Comparison of ENCODE assay signal across 9 cellular contexts in the genomic region with DNA sequence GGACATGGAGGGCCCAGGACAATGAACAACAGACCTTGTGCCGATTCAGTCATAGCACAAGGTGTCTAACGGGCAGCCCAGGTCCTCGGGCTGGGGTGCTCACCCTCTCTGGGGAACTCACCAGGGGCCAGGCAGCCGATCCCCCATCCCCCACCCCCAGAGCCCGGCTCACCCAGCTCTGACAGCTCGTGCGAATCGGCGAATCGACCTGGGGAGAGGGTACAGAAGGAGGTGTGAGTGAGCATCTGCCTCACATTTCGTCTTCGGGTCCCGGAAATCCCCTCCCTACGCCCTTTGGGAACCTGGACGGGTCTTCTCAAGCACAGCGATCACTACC. TPM values are rescaled to one million over a fixed set of nuclear protein-coding genes. Genes with fewer than 3 reads are reported as not detected.
DNase-seq lines count a peak whose midpoint lies in the region; ATAC-seq and TF ChIP-seq lines count a peak whose summit lies in the region.
"Had no signal": no experiment of that assay in that cellular context is flagged by ENCODE, and none has a peak within 500 bp of the region (broad histone marks: within the 10 kb centered on the region; RNA-seq: fewer than 3 reads in every experiment).

No MANE protein-coding gene starts in this region.

- H3K9me3 ChIP-seq in HCT116 (ENCODE audit: control insufficient read depth in 1 of 2, insufficient read depth in 1 of 2, low read depth in 1 of 2, low read length in 2 of 2) (no peaks in the 10 kb centered on the region), transverse colon (no peaks in the 10 kb centered on the region)

- peaks cover 17 to 28% of the 10 kb centered on the region in 2 experiments for H3K4me1 ChIP-seq in HCT116 (ENCODE audit: control insufficient read depth in 1 of 2, insufficient read depth in 2 of 2, low read length in 2 of 2)
- H3K4me1 ChIP-seq in transverse colon = peaks cover 17 to 28% (median 19%) of the 10 kb centered on the region in 4 donors

- H3K36me3 ChIP-seq in HCT116 (ENCODE audit: control insufficient read depth in 1 of 2, insufficient read depth in 2 of 2, low read length in 2 of 2) (peaks cover 0 to 3% of the 10 kb centered on the region in 2 experiments; a peak in 2 of 4 replicates), transverse colon (peaks cover 0 to 27% (median 9%) of the 10 kb centered on the region in 4 donors)

- ATAC-seq in HCT116 (no peak), GM18870 (IDR thresholded peaks at IDR 0.05; ENCODE audit: unreplicated experiment) (no peak)
- ATAC-seq in activated naive CD8-positive, alpha-beta T cell treated with anti-CD3 and anti-CD28 coated beads, Interleukin-2, amount 50 U/mL, for 24 hours = no peak

- H3K36me3 Mint-ChIP-seq in activated naive CD8-positive, alpha-beta T cell treated with anti-CD3 and anti-CD28 coated beads, Interleukin-2, amount 50 U/mL, for 24 hours (ENCODE audit: low read depth) = peaks cover 7% of the 10 kb centered on the region

- peak overlapping the region; percentile 93 for H3K4me2 ChIP-seq in HCT116 (ENCODE audit: low read length)

- H3K27me3 ChIP-seq in HCT116 (ENCODE audit: insufficient read depth, low read length) (no peaks in the 10 kb centered on the region), transverse colon (peaks cover 13% of the 10 kb centered on the region)

- WGBS in transverse colon (ENCODE audit: low coverage in 1 of 2), 2 donors = 3% methylated on average over 15 of the region's 16 CpGs; no CpG with 5 or more reads in 1 of the 2 donors

- H3K9ac ChIP-seq in HCT116 (ENCODE audit: low read length) = peak overlapping the region; percentile 80

- RAD21 ChIA-PET in HCT116 (lab: Charles Lee; ENCODE audit: low non-redundant PET in 1 of 2, low total read pairs in 2 of 2, uncharacterized antibody in 2 of 2, unreplicated experiment in 2 of 2) = interaction anchor here in 1 of 2 experiments (0.6 kb wide), 1 partner anchor 10 kb away, joined by 5 read pairs; no protein-coding TSS in a partner anchor

- H4K20me1 ChIP-seq in HCT116 (ENCODE audit: insufficient read depth) = no peaks in the 10 kb centered on the region

- H2AFZ ChIP-seq in HCT116 (ENCODE audit: low read depth, low read length, poor library complexity, severe bottlenecking) = no peak overlapping the region

- peak overlapping the region; percentile 95 for H3K27ac Mint-ChIP-seq in activated naive CD8-positive, alpha-beta T cell treated with anti-CD3 and anti-CD28 coated beads, Interleukin-2, amount 50 U/mL, for 24 hours

- in situ Hi-C loops in ACHN (cut with HindIII; ENCODE audit: low pct_ligation_motif_present, low pct_unique_long_range_greater_than_20kb, low sequenced_read_pairs) (no loop called here), transverse colon (cut with MboI; ENCODE audit: low pct_ligation_motif_present in 1 of 4, low pct_unique_long_range_greater_than_20kb in 1 of 4, low sequenced_read_pairs in 3 of 4) (loop anchor here in 1 of 4 donors (10.0 kb wide), 1 partner anchor 62 kb away; no protein-coding TSS in a partner anchor)

- peaks cover 4% of the 10 kb centered on the region for H3K27me3 Mint-ChIP-seq in activated naive CD8-positive, alpha-beta T cell treated with anti-CD3 and anti-CD28 coated beads, Interleukin-2, amount 50 U/mL, for 24 hours

- intact Hi-C loops in HCT116 (cut with micrococcal nuclease) = no loop called here
- intact Hi-C loops in transverse colon (cut with DNase I; ENCODE audit: low total_unique reads) = no loop called here

- peaks cover 13% of the 10 kb centered on the region for H3K79me2 ChIP-seq in HCT116 (ENCODE audit: insufficient read depth, low read length)

- no peak for TF ChIP-seq RAD21 in HCT116 (IDR thresholded peaks at IDR 0.05; ENCODE audit: low read depth)

- no TSS peak for BruUV-seq in HCT116 (replicated peaks; lab: Mats Ljungman, UMichigan)

- no peak for TF ChIP-seq POLR2A in HCT116 (IDR thresholded peaks at IDR 0.05; ENCODE audit: borderline replicate concordance, extremely low read depth, insufficient read depth, insufficient read length)
- no peak for TF ChIP-seq POLR2A in transverse colon (IDR thresholded peaks at IDR 0.05)

- H3K4me3 Mint-ChIP-seq in activated naive CD8-positive, alpha-beta T cell treated with anti-CD3 and anti-CD28 coated beads, Interleukin-2, amount 50 U/mL, for 24 hours = peak overlapping the region; percentile 94

- DNase-seq in ACHN = peak; percentile 8
- DNase-seq in HCT116 (ENCODE audit: low read depth, low spot score) = no peak
- peak; percentile 26 for DNase-seq in activated naive CD8-positive, alpha-beta T cell treated with anti-CD3 and anti-CD28 coated beads, Interleukin-2, amount 50 U/mL, for 24 hours
- peak; percentile 38 for DNase-seq in left kidney (ENCODE audit: low read depth, low spot score)
- peak; percentile 31 for DNase-seq in transverse colon
- DNase-seq in epidermal melanocyte (ENCODE audit: insufficient read length, low spot score) = no peak
- no peak for DNase-seq in NCI-H82 treated with DMSO at 0.1 percent for 48 hours (lab: John Stamatoyannopoulos, UW; ENCODE audit: unreplicated experiment)

- no peak for TF ChIP-seq EP300 in transverse colon (IDR thresholded peaks at IDR 0.05; ENCODE audit: low read depth)

- no peaks in the 10 kb centered on the region for H3K9me3 Mint-ChIP-seq in activated naive CD8-positive, alpha-beta T cell treated with anti-CD3 and anti-CD28 coated beads, Interleukin-2, amount 50 U/mL, for 24 hours

- peak overlapping the region; percentile 85 for H3K27ac ChIP-seq in HCT116 (ENCODE audit: low read depth, low read length)
- peak overlapping the region; percentile 88 to 97 (median 92) for H3K27ac ChIP-seq in transverse colon

- H3K4me3 ChIP-seq in HCT116 (replicated peaks in 1 of 2; ENCODE audit: low read depth in 1 of 2, low read length in 2 of 2) = peak overlapping the region; percentile 84 to 95
- H3K4me3 ChIP-seq in transverse colon = peak overlapping the region; percentile 46 to 93 (median 84)

- no peaks in the 10 kb centered on the region for H3K9me2 ChIP-seq in HCT116 (ENCODE audit: insufficient read depth)

- TF ChIP-seq CTCF in HCT116 (IDR thresholded peaks at IDR 0.05 in 2 of 3, conservative IDR thresholded peaks at IDR 0.05 in 1 of 3; ENCODE audit: borderline replicate concordance in 1 of 3, insufficient read depth in 1 of 3, low read depth in 2 of 3, low read length in 2 of 3) (no peak), transverse colon (IDR thresholded peaks at IDR 0.05) (no peak)

- CTCF ChIA-PET in HCT116 (lab: Charles Lee) = interaction anchor here (0.7 to 1.4 kb wide), 2 partner anchors 19 to 48 kb away, joined by 3 to 7 read pairs; no protein-coding TSS in a partner anchor

- H3K4me1 Mint-ChIP-seq in activated naive CD8-positive, alpha-beta T cell treated with anti-CD3 and anti-CD28 coated beads, Interleukin-2, amount 50 U/mL, for 24 hours = peaks cover 34% of the 10 kb centered on the region

- POLR2A ChIA-PET in HCT116 (lab: Charles Lee) = interaction anchor here (0.9 kb wide), 1 partner anchor 66 kb away, joined by 3 read pairs; no protein-coding TSS in a partner anchor

TF ChIP-seq in HCT116, 20 proteins besides CTCF, POLR2A, EP300 and RAD21:
- TF ChIP-seq, protein P1, sequence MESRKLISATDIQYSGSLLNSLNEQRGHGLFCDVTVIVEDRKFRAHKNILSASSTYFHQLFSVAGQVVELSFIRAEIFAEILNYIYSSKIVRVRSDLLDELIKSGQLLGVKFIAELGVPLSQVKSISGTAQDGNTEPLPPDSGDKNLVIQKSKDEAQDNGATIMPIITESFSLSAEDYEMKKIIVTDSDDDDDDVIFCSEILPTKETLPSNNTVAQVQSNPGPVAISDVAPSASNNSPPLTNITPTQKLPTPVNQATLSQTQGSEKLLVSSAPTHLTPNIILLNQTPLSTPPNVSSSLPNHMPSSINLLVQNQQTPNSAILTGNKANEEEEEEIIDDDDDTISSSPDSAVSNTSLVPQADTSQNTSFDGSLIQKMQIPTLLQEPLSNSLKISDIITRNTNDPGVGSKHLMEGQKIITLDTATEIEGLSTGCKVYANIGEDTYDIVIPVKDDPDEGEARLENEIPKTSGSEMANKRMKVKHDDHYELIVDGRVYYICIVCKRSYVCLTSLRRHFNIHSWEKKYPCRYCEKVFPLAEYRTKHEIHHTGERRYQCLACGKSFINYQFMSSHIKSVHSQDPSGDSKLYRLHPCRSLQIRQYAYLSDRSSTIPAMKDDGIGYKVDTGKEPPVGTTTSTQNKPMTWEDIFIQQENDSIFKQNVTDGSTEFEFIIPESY (IDR thresholded peaks at IDR 0.05; ENCODE audit: extremely low read depth, insufficient replicate concordance, low read length) = no peak
- TF ChIP-seq EZH2phosphoT487 (IDR thresholded peaks at IDR 0.05; ENCODE audit: borderline replicate concordance) = no peak
- no peak for TF ChIP-seq CBX3 (IDR thresholded peaks at IDR 0.05; ENCODE audit: low read depth)
- no peak for TF ChIP-seq CEBPB (IDR thresholded peaks at IDR 0.05; ENCODE audit: low read depth)
- TF ChIP-seq FOSL1 (IDR thresholded peaks at IDR 0.05; ENCODE audit: low read depth) = no peak
- TF ChIP-seq EZH2 (IDR thresholded peaks at IDR 0.05) = no peak
- no peak for TF ChIP-seq YY1 (IDR thresholded peaks at IDR 0.05; ENCODE audit: extremely low read depth, insufficient replicate concordance, low read depth, low read length)
- TF ChIP-seq ZFX (IDR thresholded peaks at IDR 0.05) = no peak
- no peak for TF ChIP-seq EGR1 (IDR thresholded peaks at IDR 0.05; ENCODE audit: low read depth)
- TF ChIP-seq MAX (IDR thresholded peaks at IDR 0.05) = no peak
- no peak for TF ChIP-seq ATF3 (IDR thresholded peaks at IDR 0.05)

RNA-seq across cellular contexts. Expression of gene PEX16, which starts 0.4 kb away (rescaled TPM):
- 33.2 TPM for total RNA-seq in HCT116 (2021; ENCODE audit: unreplicated experiment)
- 30.0 and 37.6 TPM in 2 replicates for polyA plus RNA-seq in HCT116 (2012)
- total RNA-seq in transverse colon = 100 to 1,000 TPM in 1 of 4 donors, 10 to 100 TPM in 3; 31.3 to 111 (median 51.9) TPM

RNA-seq across cellular contexts. Expression of gene LARGE2, which starts 5.2 kb away (rescaled TPM):
- total RNA-seq in HCT116 (2021; ENCODE audit: unreplicated experiment) (67.6 TPM), transverse colon (1 to 10 TPM in 1 of 4 donors, under 1 TPM in 2, not detected in 1; 0.55 to 1.3 (median 0.60) TPM)
- polyA plus RNA-seq in HCT116 (2012) = 60.8 and 61.4 TPM in 2 replicates
- total RNA-seq: myocyte had no signal

RNA-seq across cellular contexts. Expression of gene FREY1, which starts 10.2 kb away (rescaled TPM):
- 0.96 TPM for total RNA-seq in HCT116 (2021; ENCODE audit: unreplicated experiment)
- 0.07 and 0.17 TPM in 2 replicates for polyA plus RNA-seq in HCT116 (2012)
- total RNA-seq in transverse colon = 1 to 10 TPM in 1 of 4 donors, under 1 TPM in 1, not detected in 2; 0.82 to 2.7 TPM

RNA-seq across cellular contexts. Expression of gene MAPK8IP1, which starts 31.8 kb away (rescaled TPM):
- 10.1 TPM for total RNA-seq in HCT116 (2021; ENCODE audit: unreplicated experiment)
- polyA plus RNA-seq in HCT116 (2012) = 6.8 and 8.2 TPM in 2 replicates
- total RNA-seq in transverse colon = 10 to 100 TPM in 1 of 4 donors, 1 to 10 TPM in 3; 1.9 to 11.1 (median 2.6) TPM

Comparison
In these comparisons a context has a peak if more than half of its experiments do, and no peak if none do; other contexts are left out.
1. DNase-seq: peak in ACHN (single experiment), activated naive CD8-positive, alpha-beta T cell treated with anti-CD3 and anti-CD28 coated beads, Interleukin-2, amount 50 U/mL, for 24 hours (single experiment), left kidney (single experiment) and transverse colon (single experiment); none in HCT116 (single experiment), epidermal melanocyte (single experiment) and NCI-H82 treated with DMSO at 0.1 percent for 48 hours (single experiment).
2. RNA of gene LARGE2, which starts 5.2 kb away (total RNA-seq): 67.6 TPM in HCT116 (single experiment); 0.55 to 1.3 TPM in transverse colon; every median in the first group is over 10 times any median in the second.